In the genomic region with DNA sequence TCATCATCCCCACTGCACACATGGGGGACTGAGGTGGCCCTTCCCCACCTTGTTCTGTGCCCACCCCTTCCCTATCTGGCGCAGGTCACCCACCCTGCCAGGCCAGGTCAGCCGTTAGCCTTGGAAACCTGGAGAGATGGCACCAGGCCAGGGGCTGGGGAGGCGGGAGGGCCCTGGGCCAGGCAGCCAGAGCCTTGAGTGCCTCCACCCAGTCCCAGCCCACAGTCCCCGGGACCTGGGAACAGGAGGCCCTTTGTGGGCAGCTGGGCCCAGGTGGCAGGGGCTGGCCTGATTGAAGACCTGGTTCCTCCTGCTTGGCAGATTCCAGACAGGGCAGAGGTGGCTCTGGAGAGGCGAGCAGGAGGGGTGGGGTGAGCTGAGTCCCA, we compare ENCODE assay signal across 12 cellular contexts.
DNase-seq lines count a peak whose midpoint lies in the region; ATAC-seq and TF ChIP-seq lines count a peak whose summit lies in the region.
"Had no signal": no experiment of that assay in that cellular context is flagged by ENCODE, and none has a peak within 500 bp of the region (broad histone marks: within the 10 kb centered on the region; RNA-seq: fewer than 3 reads in every experiment).

No MANE protein-coding gene starts in this region.

- H2AFZ ChIP-seq in neuronal stem cell (ENCODE audit: low read length) = no peak overlapping the region

- peak; percentile 30 for DNase-seq in DMS 273 (lab: John Stamatoyannopoulos, UW; ENCODE audit: unreplicated experiment)
- no peak for DNase-seq in DMS 273 treated with DMSO at 0.1 percent for 48 hours (lab: John Stamatoyannopoulos, UW)
- DNase-seq in neuronal stem cell (ENCODE audit: low spot score) = no peak
- DNase-seq in vagina (ENCODE audit: extremely low spot score in 2 of 2) = no peak
- no peak for DNase-seq in T-cell
- DNase-seq in activated CD4-positive, alpha-beta memory T cell treated with anti-CD3 and anti-CD28 coated beads, Interleukin-2, amount 10 ng/mL, durations not matched to agents 7 days and 5 days = no peak
- DNase-seq in NCI-H1105 treated with DMSO at 0.1 percent for 48 hours (lab: John Stamatoyannopoulos, UW) = no peak
- DNase-seq: GDM1, NCI-H1105 had no signal

- H3K36me3 Mint-ChIP-seq in T-cell = peaks cover 41% of the 10 kb centered on the region
- H3K36me3 Mint-ChIP-seq in activated CD4-positive, alpha-beta memory T cell treated with anti-CD3 and anti-CD28 coated beads, Interleukin-2, amount 10 ng/mL, durations not matched to agents 7 days and 5 days (ENCODE audit: low read depth) = peaks cover 84% of the 10 kb centered on the region

- H3K4me3 ChIP-seq in gastroesophageal sphincter = no peak overlapping the region
- H3K4me3 ChIP-seq in neuronal stem cell (ENCODE audit: low read length in 2 of 2) = no peak overlapping the region
- no peak overlapping the region for H3K4me3 ChIP-seq in vagina

- no peak overlapping the region for H3K27ac Mint-ChIP-seq in T-cell
- H3K27ac Mint-ChIP-seq in activated CD4-positive, alpha-beta memory T cell treated with anti-CD3 and anti-CD28 coated beads, Interleukin-2, amount 10 ng/mL, durations not matched to agents 7 days and 5 days = no peak overlapping the region
- H3K27ac Mint-ChIP-seq: T-helper 1 cell treated with Interleukin-12 subunit alpha and Interleukin-12 subunit beta and Interleukin-4 antibody, amounts not matched to agents 30 μg/mL and 1 μg/mL, for 36 hours had no signal

- peaks cover 0 to 40% (median 18%) of the 10 kb centered on the region in 3 donors for H3K4me1 ChIP-seq in gastroesophageal sphincter
- H3K4me1 ChIP-seq in neuronal stem cell (ENCODE audit: control insufficient read depth in 2 of 2, insufficient read depth in 1 of 2, low read depth in 1 of 2, low read length in 2 of 2) = peaks cover 10 to 15% of the 10 kb centered on the region in 2 donors
- peaks cover 57% of the 10 kb centered on the region for H3K4me1 ChIP-seq in vagina

- peaks cover 0 to 9% (median 4%) of the 10 kb centered on the region in 3 donors for H3K9me3 Mint-ChIP-seq in T-cell
- H3K9me3 Mint-ChIP-seq in activated CD4-positive, alpha-beta memory T cell treated with anti-CD3 and anti-CD28 coated beads, Interleukin-2, amount 10 ng/mL, durations not matched to agents 7 days and 5 days = peaks cover 22% of the 10 kb centered on the region

- peak overlapping the region; percentile 85 for H2AK5ac ChIP-seq in neuronal stem cell (ENCODE audit: low read depth, low read length)

- peaks cover 0 to 14% (median 0%) of the 10 kb centered on the region in 3 donors for H3K9me3 ChIP-seq in gastroesophageal sphincter
- H3K9me3 ChIP-seq in neuronal stem cell (replicated peaks in 1 of 2; ENCODE audit: control insufficient read depth in 2 of 2, insufficient read depth in 1 of 2, low read depth in 1 of 2, low read length in 2 of 2) = peaks cover 21 to 40% of the 10 kb centered on the region in 2 donors
- no peaks in the 10 kb centered on the region for H3K9me3 ChIP-seq in vagina

- H3K27me3 ChIP-seq in gastroesophageal sphincter (no peaks in the 10 kb centered on the region), neuronal stem cell (ENCODE audit: control insufficient read depth in 3 of 3, insufficient read depth in 3 of 3, low read depth in 1 of 3, low read length in 3 of 3) (no peaks in the 10 kb centered on the region), vagina (no peaks in the 10 kb centered on the region)

- H3K9ac ChIP-seq in neuronal stem cell (ENCODE audit: low read depth, low read length, poor library complexity) = no peak overlapping the region

- no peak overlapping the region for H2BK120ac ChIP-seq in neuronal stem cell (ENCODE audit: low read depth, low read length)

- no peak overlapping the region for H4K91ac ChIP-seq in neuronal stem cell (ENCODE audit: low read depth, low read length, poor library complexity)

- intact Hi-C loops in vagina (cut with DNase I) = no loop called here

- TF ChIP-seq POLR2A in gastroesophageal sphincter (IDR thresholded peaks at IDR 0.05) = no peak
- TF ChIP-seq POLR2A in vagina (IDR thresholded peaks at IDR 0.05) = no peak

- H2BK12ac ChIP-seq in neuronal stem cell (ENCODE audit: low read length) = no peak overlapping the region

- POLR2A ChIA-PET in T-cell (lab: Charles Lee) = no interaction called here
- POLR2A ChIA-PET in activated CD4-positive, alpha-beta memory T cell treated with anti-CD3 and anti-CD28 coated beads, Interleukin-2, amount 10 ng/mL, durations not matched to agents 7 days and 5 days (lab: Charles Lee) = interaction anchor here (1.0 kb wide), 1 partner anchor 37 kb away, joined by 3 read pairs; no protein-coding TSS in a partner anchor

- H3K4me2 ChIP-seq in neuronal stem cell (ENCODE audit: insufficient read depth, low read length, poor library complexity, severe bottlenecking) = no peak overlapping the region

- TF ChIP-seq EP300 in gastroesophageal sphincter (IDR thresholded peaks at IDR 0.05) = no peak

- TF ChIP-seq CTCF in gastroesophageal sphincter (IDR thresholded peaks at IDR 0.05) (no peak), vagina (IDR thresholded peaks at IDR 0.05) (no peak)

- no peaks in the 10 kb centered on the region for H3K27me3 Mint-ChIP-seq in T-cell
- no peaks in the 10 kb centered on the region for H3K27me3 Mint-ChIP-seq in activated CD4-positive, alpha-beta memory T cell treated with anti-CD3 and anti-CD28 coated beads, Interleukin-2, amount 10 ng/mL, durations not matched to agents 7 days and 5 days

- peak overlapping the region; percentile 46 for H3K23ac ChIP-seq in neuronal stem cell (ENCODE audit: low read depth, low read length, poor library complexity)

- peaks cover 0 to 92% of the 10 kb centered on the region in 2 donors for H3K36me3 ChIP-seq in gastroesophageal sphincter
- H3K36me3 ChIP-seq in neuronal stem cell (replicated peaks in 1 of 2; ENCODE audit: control insufficient read depth in 2 of 2, insufficient read depth in 2 of 2, low read length in 2 of 2) = peaks cover 19 to 42% of the 10 kb centered on the region in 2 donors
- H3K36me3 ChIP-seq in vagina = peaks cover 9 to 49% of the 10 kb centered on the region in 2 donors

- H3K4ac ChIP-seq in neuronal stem cell (ENCODE audit: low read length) = no peak overlapping the region

- no peak overlapping the region for H3K4me3 Mint-ChIP-seq in T-cell
- H3K4me3 Mint-ChIP-seq in activated CD4-positive, alpha-beta memory T cell treated with anti-CD3 and anti-CD28 coated beads, Interleukin-2, amount 10 ng/mL, durations not matched to agents 7 days and 5 days = no peak overlapping the region
- H3K4me3 Mint-ChIP-seq: T-helper 1 cell treated with Interleukin-12 subunit alpha and Interleukin-12 subunit beta and Interleukin-4 antibody, amounts not matched to agents 30 μg/mL and 1 μg/mL, for 36 hours had no signal

- peak overlapping the region; percentile 86 for H3K14ac ChIP-seq in neuronal stem cell (ENCODE audit: low read length)

- no peaks in the 10 kb centered on the region for H3K79me1 ChIP-seq in neuronal stem cell (ENCODE audit: low read depth, low read length)

- peaks cover 0 to 2% (median 2%) of the 10 kb centered on the region in 3 donors for H3K4me1 Mint-ChIP-seq in T-cell
- H3K4me1 Mint-ChIP-seq in activated CD4-positive, alpha-beta memory T cell treated with anti-CD3 and anti-CD28 coated beads, Interleukin-2, amount 10 ng/mL, durations not matched to agents 7 days and 5 days = peaks cover 18% of the 10 kb centered on the region

- ATAC-seq in gastroesophageal sphincter (peak; percentile 18), T-cell (replicated peaks in 1 of 4) (no peak)

- no peak overlapping the region for H4K8ac ChIP-seq in neuronal stem cell (ENCODE audit: low read depth, low read length)

- CTCF ChIA-PET in T-cell (lab: Charles Lee) = no interaction called here
- CTCF ChIA-PET in activated CD4-positive, alpha-beta memory T cell treated with anti-CD3 and anti-CD28 coated beads, Interleukin-2, amount 10 ng/mL, durations not matched to agents 7 days and 5 days (lab: Charles Lee) = no interaction called here

- peak overlapping the region; percentile 77 for H3K18ac ChIP-seq in neuronal stem cell (ENCODE audit: low read length)

- no CpG with 5 or more reads among the region's 5 CpGs for WGBS in gastroesophageal sphincter (ENCODE audit: low coverage in 1 of 2), 2 donors
- WGBS in neuronal stem cell (ENCODE audit: extremely low coverage in 2 of 2, insufficient read length in 2 of 2, insufficient replicate concordance in 1 of 2), 2 donors = no CpG with 5 or more reads among the region's 5 CpGs

- H2BK15ac ChIP-seq in neuronal stem cell (ENCODE audit: low read length) = no peak overlapping the region

- no peak overlapping the region for H2BK5ac ChIP-seq in neuronal stem cell (ENCODE audit: low read length)

- peak overlapping the region in 3 of 4 donors; percentile 75 to 84 (median 81) for H3K27ac ChIP-seq in gastroesophageal sphincter
- H3K27ac ChIP-seq in neuronal stem cell (replicated peaks; ENCODE audit: low read length) = no peak overlapping the region
- H3K27ac ChIP-seq in vagina = peak overlapping the region; percentile 89
- H3K27ac ChIP-seq: 22Rv1 had no signal
